ENCODE assay signal across 1 cellular context in the genomic region with DNA sequence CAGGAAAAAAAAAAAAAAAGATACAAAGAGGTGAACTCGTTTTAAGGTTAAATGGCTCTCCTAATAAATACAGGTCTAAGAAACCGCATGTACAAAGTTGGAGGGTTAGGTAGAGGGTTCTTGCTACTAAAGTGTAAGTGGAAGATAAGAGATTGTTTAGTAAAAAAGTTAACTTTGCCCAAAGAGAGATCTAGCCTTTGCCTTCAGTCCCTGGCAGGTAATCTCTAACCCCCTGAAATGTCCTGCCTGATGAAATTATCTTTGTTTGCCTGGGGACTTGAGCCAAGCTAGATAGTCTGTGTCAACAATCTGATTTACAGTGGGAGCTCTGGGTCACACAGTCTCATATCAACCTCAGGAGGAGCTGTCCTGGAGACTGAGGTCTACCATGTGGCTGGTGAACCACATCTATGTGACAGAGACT.
TF ChIP-seq lines count a peak whose summit lies in the region.

No MANE protein-coding gene starts in this region.

TF ChIP-seq in K562, 482 proteins besides CTCF, POLR2A, EP300 and RAD21 (continued from another document and continues in another):
- TF ChIP-seq, protein P1, sequence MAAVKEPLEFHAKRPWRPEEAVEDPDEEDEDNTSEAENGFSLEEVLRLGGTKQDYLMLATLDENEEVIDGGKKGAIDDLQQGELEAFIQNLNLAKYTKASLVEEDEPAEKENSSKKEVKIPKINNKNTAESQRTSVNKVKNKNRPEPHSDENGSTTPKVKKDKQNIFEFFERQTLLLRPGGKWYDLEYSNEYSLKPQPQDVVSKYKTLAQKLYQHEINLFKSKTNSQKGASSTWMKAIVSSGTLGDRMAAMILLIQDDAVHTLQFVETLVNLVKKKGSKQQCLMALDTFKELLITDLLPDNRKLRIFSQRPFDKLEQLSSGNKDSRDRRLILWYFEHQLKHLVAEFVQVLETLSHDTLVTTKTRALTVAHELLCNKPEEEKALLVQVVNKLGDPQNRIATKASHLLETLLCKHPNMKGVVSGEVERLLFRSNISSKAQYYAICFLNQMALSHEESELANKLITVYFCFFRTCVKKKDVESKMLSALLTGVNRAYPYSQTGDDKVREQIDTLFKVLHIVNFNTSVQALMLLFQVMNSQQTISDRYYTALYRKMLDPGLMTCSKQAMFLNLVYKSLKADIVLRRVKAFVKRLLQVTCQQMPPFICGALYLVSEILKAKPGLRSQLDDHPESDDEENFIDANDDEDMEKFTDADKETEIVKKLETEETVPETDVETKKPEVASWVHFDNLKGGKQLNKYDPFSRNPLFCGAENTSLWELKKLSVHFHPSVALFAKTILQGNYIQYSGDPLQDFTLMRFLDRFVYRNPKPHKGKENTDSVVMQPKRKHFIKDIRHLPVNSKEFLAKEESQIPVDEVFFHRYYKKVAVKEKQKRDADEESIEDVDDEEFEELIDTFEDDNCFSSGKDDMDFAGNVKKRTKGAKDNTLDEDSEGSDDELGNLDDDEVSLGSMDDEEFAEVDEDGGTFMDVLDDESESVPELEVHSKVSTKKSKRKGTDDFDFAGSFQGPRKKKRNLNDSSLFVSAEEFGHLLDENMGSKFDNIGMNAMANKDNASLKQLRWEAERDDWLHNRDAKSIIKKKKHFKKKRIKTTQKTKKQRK (IDR thresholded peaks at IDR 0.05; ENCODE audit: borderline replicate concordance, low read depth, low read length): no peak
- TF ChIP-seq ZNF124 (CRISPR knock-in tag; IDR thresholded peaks at IDR 0.05): no peak
- TF ChIP-seq, protein P2, sequence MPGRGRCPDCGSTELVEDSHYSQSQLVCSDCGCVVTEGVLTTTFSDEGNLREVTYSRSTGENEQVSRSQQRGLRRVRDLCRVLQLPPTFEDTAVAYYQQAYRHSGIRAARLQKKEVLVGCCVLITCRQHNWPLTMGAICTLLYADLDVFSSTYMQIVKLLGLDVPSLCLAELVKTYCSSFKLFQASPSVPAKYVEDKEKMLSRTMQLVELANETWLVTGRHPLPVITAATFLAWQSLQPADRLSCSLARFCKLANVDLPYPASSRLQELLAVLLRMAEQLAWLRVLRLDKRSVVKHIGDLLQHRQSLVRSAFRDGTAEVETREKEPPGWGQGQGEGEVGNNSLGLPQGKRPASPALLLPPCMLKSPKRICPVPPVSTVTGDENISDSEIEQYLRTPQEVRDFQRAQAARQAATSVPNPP (IDR thresholded peaks at IDR 0.05; ENCODE audit: borderline replicate concordance, insufficient read depth, insufficient read length): no peak
- TF ChIP-seq, protein P3, sequence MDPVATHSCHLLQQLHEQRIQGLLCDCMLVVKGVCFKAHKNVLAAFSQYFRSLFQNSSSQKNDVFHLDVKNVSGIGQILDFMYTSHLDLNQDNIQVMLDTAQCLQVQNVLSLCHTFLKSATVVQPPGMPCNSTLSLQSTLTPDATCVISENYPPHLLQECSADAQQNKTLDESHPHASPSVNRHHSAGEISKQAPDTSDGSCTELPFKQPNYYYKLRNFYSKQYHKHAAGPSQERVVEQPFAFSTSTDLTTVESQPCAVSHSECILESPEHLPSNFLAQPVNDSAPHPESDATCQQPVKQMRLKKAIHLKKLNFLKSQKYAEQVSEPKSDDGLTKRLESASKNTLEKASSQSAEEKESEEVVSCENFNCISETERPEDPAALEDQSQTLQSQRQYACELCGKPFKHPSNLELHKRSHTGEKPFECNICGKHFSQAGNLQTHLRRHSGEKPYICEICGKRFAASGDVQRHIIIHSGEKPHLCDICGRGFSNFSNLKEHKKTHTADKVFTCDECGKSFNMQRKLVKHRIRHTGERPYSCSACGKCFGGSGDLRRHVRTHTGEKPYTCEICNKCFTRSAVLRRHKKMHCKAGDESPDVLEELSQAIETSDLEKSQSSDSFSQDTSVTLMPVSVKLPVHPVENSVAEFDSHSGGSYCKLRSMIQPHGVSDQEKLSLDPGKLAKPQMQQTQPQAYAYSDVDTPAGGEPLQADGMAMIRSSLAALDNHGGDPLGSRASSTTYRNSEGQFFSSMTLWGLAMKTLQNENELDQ (CRISPR knock-in tag; IDR thresholded peaks at IDR 0.05; ENCODE audit: borderline replicate concordance): no peak
- TF ChIP-seq CBX8 (IDR thresholded peaks at IDR 0.05; ENCODE audit: borderline replicate concordance, extremely low read depth, low read depth, low read length, poor library complexity, severe bottlenecking): no peak
- TF ChIP-seq ZNF830 (CRISPR knock-in tag; IDR thresholded peaks at IDR 0.05): no peak
- TF ChIP-seq, protein P4, sequence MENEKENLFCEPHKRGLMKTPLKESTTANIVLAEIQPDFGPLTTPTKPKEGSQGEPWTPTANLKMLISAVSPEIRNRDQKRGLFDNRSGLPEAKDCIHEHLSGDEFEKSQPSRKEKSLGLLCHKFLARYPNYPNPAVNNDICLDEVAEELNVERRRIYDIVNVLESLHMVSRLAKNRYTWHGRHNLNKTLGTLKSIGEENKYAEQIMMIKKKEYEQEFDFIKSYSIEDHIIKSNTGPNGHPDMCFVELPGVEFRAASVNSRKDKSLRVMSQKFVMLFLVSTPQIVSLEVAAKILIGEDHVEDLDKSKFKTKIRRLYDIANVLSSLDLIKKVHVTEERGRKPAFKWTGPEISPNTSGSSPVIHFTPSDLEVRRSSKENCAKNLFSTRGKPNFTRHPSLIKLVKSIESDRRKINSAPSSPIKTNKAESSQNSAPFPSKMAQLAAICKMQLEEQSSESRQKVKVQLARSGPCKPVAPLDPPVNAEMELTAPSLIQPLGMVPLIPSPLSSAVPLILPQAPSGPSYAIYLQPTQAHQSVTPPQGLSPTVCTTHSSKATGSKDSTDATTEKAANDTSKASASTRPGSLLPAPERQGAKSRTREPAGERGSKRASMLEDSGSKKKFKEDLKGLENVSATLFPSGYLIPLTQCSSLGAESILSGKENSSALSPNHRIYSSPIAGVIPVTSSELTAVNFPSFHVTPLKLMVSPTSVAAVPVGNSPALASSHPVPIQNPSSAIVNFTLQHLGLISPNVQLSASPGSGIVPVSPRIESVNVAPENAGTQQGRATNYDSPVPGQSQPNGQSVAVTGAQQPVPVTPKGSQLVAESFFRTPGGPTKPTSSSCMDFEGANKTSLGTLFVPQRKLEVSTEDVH (IDR thresholded peaks at IDR 0.05; ENCODE audit: low read depth, partially characterized antibody): no peak
- TF ChIP-seq MYC (IDR thresholded peaks at IDR 0.05; ENCODE audit: low read depth, low read length): peak; percentile 49; the same call in 1 of the 2 replicates
- no peak for TF ChIP-seq MYC (CRISPR knock-in tag; IDR thresholded peaks at IDR 0.05; ENCODE audit: borderline replicate concordance, low read depth)
- TF ChIP-seq KHSRP (IDR thresholded peaks at IDR 0.05): no peak
- no peak for TF ChIP-seq SIN3B (IDR thresholded peaks at IDR 0.05; ENCODE audit: low read depth)
- TF ChIP-seq GATAD2A (IDR thresholded peaks at IDR 0.05): 0 out of 2 replicates have a peak, but pooled peaks have one; percentile 15
- TF ChIP-seq DACH1 (IDR thresholded peaks at IDR 0.05; ENCODE audit: partially characterized antibody): no peak
- TF ChIP-seq ZNF24 (IDR thresholded peaks at IDR 0.05): no peak
- TF ChIP-seq, protein P5, sequence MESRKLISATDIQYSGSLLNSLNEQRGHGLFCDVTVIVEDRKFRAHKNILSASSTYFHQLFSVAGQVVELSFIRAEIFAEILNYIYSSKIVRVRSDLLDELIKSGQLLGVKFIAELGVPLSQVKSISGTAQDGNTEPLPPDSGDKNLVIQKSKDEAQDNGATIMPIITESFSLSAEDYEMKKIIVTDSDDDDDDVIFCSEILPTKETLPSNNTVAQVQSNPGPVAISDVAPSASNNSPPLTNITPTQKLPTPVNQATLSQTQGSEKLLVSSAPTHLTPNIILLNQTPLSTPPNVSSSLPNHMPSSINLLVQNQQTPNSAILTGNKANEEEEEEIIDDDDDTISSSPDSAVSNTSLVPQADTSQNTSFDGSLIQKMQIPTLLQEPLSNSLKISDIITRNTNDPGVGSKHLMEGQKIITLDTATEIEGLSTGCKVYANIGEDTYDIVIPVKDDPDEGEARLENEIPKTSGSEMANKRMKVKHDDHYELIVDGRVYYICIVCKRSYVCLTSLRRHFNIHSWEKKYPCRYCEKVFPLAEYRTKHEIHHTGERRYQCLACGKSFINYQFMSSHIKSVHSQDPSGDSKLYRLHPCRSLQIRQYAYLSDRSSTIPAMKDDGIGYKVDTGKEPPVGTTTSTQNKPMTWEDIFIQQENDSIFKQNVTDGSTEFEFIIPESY (CRISPR knock-in tag; IDR thresholded peaks at IDR 0.05): no peak
- peak; percentile 82 for TF ChIP-seq TCF3 (CRISPR knock-in tag; IDR thresholded peaks at IDR 0.05)
- TF ChIP-seq TAF9B (IDR thresholded peaks at IDR 0.05; ENCODE audit: partially characterized antibody): no peak
- TF ChIP-seq DIDO1 (tag; IDR thresholded peaks at IDR 0.05; ENCODE audit: low read depth): no peak
- no peak for TF ChIP-seq ZNF316 (IDR thresholded peaks at IDR 0.05)
- TF ChIP-seq, protein P6, sequence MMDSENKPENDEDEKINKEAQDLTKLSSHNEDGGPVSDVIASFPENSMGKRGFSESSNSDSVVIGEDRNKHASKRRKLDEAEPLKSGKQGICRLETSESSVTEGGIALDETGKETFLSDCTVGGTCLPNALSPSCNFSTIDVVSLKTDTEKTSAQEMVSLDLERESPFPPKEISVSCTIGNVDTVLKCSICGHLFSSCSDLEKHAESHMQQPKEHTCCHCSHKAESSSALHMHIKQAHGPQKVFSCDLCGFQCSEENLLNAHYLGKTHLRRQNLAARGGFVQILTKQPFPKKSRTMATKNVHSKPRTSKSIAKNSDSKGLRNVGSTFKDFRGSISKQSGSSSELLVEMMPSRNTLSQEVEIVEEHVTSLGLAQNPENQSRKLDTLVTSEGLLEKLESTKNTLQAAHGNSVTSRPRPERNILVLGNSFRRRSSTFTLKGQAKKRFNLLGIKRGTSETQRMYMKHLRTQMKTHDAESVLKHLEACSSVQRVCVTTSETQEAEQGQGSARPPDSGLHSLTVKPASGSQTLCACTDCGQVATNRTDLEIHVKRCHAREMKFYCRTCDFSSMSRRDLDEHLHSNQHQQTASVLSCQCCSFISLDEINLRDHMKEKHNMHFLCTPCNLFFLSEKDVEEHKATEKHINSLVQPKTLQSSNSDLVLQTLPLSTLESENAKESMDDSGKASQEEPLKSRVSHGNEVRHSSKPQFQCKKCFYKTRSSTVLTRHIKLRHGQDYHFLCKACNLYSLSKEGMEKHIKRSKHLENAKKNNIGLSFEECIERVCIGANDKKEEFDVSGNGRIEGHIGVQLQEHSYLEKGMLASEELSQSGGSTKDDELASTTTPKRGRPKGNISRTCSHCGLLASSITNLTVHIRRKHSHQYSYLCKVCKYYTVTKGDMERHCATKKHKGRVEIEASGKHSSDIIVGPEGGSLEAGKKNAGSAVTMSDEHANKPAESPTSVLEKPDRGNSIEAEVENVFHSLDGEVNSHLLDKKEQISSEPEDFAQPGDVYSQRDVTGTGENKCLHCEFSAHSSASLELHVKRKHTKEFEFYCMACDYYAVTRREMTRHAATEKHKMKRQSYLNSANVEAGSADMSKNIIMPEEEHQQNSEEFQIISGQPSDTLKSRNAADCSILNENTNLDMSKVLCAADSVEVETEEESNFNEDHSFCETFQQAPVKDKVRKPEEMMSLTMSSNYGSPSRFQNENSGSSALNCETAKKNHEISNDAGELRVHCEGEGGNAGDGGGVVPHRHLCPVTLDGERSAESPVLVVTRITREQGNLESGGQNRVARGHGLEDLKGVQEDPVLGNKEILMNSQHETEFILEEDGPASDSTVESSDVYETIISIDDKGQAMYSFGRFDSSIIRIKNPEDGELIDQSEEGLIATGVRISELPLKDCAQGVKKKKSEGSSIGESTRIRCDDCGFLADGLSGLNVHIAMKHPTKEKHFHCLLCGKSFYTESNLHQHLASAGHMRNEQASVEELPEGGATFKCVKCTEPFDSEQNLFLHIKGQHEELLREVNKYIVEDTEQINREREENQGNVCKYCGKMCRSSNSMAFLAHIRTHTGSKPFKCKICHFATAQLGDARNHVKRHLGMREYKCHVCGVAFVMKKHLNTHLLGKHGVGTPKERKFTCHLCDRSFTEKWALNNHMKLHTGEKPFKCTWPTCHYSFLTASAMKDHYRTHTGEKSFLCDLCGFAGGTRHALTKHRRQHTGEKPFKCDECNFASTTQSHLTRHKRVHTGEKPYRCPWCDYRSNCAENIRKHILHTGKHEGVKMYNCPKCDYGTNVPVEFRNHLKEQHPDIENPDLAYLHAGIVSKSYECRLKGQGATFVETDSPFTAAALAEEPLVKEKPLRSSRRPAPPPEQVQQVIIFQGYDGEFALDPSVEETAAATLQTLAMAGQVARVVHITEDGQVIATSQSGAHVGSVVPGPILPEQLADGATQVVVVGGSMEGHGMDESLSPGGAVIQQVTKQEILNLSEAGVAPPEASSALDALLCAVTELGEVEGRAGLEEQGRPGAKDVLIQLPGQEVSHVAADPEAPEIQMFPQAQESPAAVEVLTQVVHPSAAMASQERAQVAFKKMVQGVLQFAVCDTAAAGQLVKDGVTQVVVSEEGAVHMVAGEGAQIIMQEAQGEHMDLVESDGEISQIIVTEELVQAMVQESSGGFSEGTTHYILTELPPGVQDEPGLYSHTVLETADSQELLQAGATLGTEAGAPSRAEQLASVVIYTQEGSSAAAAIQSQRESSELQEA (IDR thresholded peaks at IDR 0.05; ENCODE audit: low read depth): no peak
- TF ChIP-seq SREBF1 (IDR thresholded peaks at IDR 0.05; ENCODE audit: borderline replicate concordance, low read depth, low read length): no peak
- peak; percentile 61 to 93; a peak in 2 of 4 replicates for TF ChIP-seq RCOR1 (IDR thresholded peaks at IDR 0.05; ENCODE audit: borderline replicate concordance in 1 of 2, low read depth in 2 of 2, low read length in 2 of 2)
- TF ChIP-seq ZNF146 (CRISPR knock-in tag; IDR thresholded peaks at IDR 0.05; ENCODE audit: unreplicated experiment): no peak
- 0 out of 2 replicates have a peak, but pooled peaks have one; percentile 28 for TF ChIP-seq MTA3 (IDR thresholded peaks at IDR 0.05; ENCODE audit: borderline replicate concordance)
- TF ChIP-seq SRSF7 (optimal IDR thresholded peaks at IDR 0.05; ENCODE audit: low read depth, low read length): no peak
- TF ChIP-seq, protein P7, sequence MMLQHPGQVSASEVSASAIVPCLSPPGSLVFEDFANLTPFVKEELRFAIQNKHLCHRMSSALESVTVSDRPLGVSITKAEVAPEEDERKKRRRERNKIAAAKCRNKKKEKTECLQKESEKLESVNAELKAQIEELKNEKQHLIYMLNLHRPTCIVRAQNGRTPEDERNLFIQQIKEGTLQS (IDR thresholded peaks at IDR 0.05): no peak
- TF ChIP-seq, protein P7 (CRISPR knock-in tag; conservative IDR thresholded peaks at IDR 0.05): no peak
- TF ChIP-seq POLR2G (IDR thresholded peaks at IDR 0.05; ENCODE audit: low read depth, low read length): no peak
- TF ChIP-seq, protein P8, sequence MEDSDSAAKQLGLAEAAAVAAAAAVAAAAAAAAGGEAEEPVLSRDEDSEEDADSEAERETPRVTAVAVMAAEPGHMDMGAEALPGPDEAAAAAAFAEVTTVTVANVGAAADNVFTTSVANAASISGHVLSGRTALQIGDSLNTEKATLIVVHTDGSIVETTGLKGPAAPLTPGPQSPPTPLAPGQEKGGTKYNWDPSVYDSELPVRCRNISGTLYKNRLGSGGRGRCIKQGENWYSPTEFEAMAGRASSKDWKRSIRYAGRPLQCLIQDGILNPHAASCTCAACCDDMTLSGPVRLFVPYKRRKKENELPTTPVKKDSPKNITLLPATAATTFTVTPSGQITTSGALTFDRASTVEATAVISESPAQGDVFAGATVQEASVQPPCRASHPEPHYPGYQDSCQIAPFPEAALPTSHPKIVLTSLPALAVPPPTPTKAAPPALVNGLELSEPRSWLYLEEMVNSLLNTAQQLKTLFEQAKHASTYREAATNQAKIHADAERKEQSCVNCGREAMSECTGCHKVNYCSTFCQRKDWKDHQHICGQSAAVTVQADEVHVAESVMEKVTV (CRISPR knock-in tag; IDR thresholded peaks at IDR 0.05): no peak
- no peak for TF ChIP-seq NEUROD1 (IDR thresholded peaks at IDR 0.05; ENCODE audit: borderline replicate concordance, low read depth, low read length, partially characterized antibody)
- TF ChIP-seq TAF7 (tag; IDR thresholded peaks at IDR 0.05): no peak
- TF ChIP-seq MED1 (CRISPR knock-in tag; IDR thresholded peaks at IDR 0.05; ENCODE audit: borderline replicate concordance): no peak
- TF ChIP-seq ATF7 (IDR thresholded peaks at IDR 0.05): 0 out of 2 replicates have a peak, but pooled peaks have one; percentile 37
